ENCODE assay signal across 32 cellular contexts in the genomic region with DNA sequence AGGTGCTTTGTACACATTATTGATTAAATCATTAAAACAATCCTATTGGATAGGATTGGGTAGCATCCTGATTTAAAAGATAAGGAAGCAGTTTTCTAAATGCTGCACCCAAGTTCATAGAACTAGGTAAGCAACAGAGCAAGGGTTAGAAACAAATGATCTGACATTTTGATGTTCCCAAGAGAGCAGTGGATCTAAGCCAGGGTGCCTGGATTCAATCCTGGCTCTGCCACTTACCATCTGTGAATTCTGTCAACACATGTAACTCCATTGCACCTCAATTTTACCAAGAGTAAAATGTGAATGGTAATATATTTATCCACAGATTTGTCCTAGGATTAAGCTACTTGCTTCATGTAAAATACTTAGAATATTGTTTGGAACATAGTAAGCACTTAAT.
"Had no signal": no experiment of that assay in that cellular context is flagged by ENCODE, and none has a peak within 500 bp of the region (broad histone marks: within the 10 kb centered on the region; RNA-seq: fewer than 3 reads in every experiment).

No MANE protein-coding gene starts in this region.

- H3K4me3 ChIP-seq: adrenal gland, body of pancreas, colonic mucosa, esophagus squamous epithelium, gastroesophageal sphincter had no signal

- H3K36me3 Mint-ChIP-seq: activated naive CD8-positive, alpha-beta T cell treated with anti-CD3 and anti-CD28 coated beads for 36 hours had no signal

- ATAC-seq: activated CD4-positive, CD25-positive, alpha-beta regulatory T cell treated with anti-CD3 and anti-CD28 coated beads, Interleukin-2, amount 50 U/mL, for 24 hours; activated CD8-positive, alpha-beta T cell treated with anti-CD3 and anti-CD28 coated beads for 36 hours; activated naive CD8-positive, alpha-beta T cell treated with anti-CD3 and anti-CD28 coated beads, Interleukin-2, amount 50 U/mL, for 24 hours; activated T-cell treated with anti-CD3 and anti-CD28 coated beads, Interleukin-2, amount 50 U/mL, for 4 hours; activated T-helper 17 cell treated with anti-CD3 and anti-CD28 coated beads, Interleukin-2, amount 50 U/mL, for 72 hours; body of pancreas; gastroesophageal sphincter; T-helper 17 cell had no signal

- H3K27ac Mint-ChIP-seq: activated B cell treated with CpG ODN at 0.5 μM for 24 hours; activated CD8-positive, alpha-beta T cell treated with anti-CD3 and anti-CD28 coated beads for 36 hours; activated naive CD8-positive, alpha-beta T cell treated with anti-CD3 and anti-CD28 coated beads for 36 hours; activated naive CD8-positive, alpha-beta T cell treated with anti-CD3 and anti-CD28 coated beads, Interleukin-2, amount 50 U/mL, for 24 hours; activated T-helper 17 cell treated with anti-CD3 and anti-CD28 coated beads, Interleukin-2, amount 50 U/mL, for 72 hours; T-helper 17 cell; T-helper 2 cell treated with Interferon-gamma antibody and Interleukin-4, amounts not matched to agents 5 μg/mL and 100 μg/mL, for 36 hours had no signal

- H3K4me3 Mint-ChIP-seq: activated B cell treated with CpG ODN at 0.5 μM for 24 hours; activated CD8-positive, alpha-beta T cell treated with anti-CD3 and anti-CD28 coated beads for 36 hours; activated naive CD8-positive, alpha-beta T cell treated with anti-CD3 and anti-CD28 coated beads for 36 hours; activated naive CD8-positive, alpha-beta T cell treated with anti-CD3 and anti-CD28 coated beads, Interleukin-2, amount 50 U/mL, for 24 hours; activated T-cell treated with anti-CD3 and anti-CD28 coated beads, Interleukin-2, amount 50 U/mL, for 4 hours; activated T-helper 17 cell treated with anti-CD3 and anti-CD28 coated beads, Interleukin-2, amount 50 U/mL, for 72 hours; T-helper 17 cell; T-helper 2 cell treated with Interferon-gamma antibody and Interleukin-4, amounts not matched to agents 5 μg/mL and 100 μg/mL, for 36 hours had no signal

- H3K9me3 ChIP-seq: adrenal gland, body of pancreas, colonic mucosa, esophagus squamous epithelium, gastroesophageal sphincter had no signal

- H3K9me3 Mint-ChIP-seq: activated B cell treated with CpG ODN at 0.5 μM for 24 hours; activated CD8-positive, alpha-beta T cell treated with anti-CD3 and anti-CD28 coated beads for 36 hours; activated naive CD8-positive, alpha-beta T cell treated with anti-CD3 and anti-CD28 coated beads for 36 hours; activated naive CD8-positive, alpha-beta T cell treated with anti-CD3 and anti-CD28 coated beads, Interleukin-2, amount 50 U/mL, for 24 hours; activated T-cell treated with anti-CD3 and anti-CD28 coated beads, Interleukin-2, amount 50 U/mL, for 4 hours; T-helper 2 cell treated with Interferon-gamma antibody and Interleukin-4, amounts not matched to agents 5 μg/mL and 100 μg/mL, for 36 hours had no signal

- H3K27me3 ChIP-seq: adrenal gland, body of pancreas, colonic mucosa, esophagus squamous epithelium, gastroesophageal sphincter had no signal

- DNase-seq: activated B cell treated with CpG ODN at 0.5 μM for 24 hours; activated CD4-positive, alpha-beta T cell treated with anti-CD3 and anti-CD28 coated beads for 48 hours; activated CD4-positive, alpha-beta T cell treated with anti-CD3 and anti-CD28 coated beads, Interleukin-2, amount 50 U/mL, for 1 hour; activated CD4-positive, alpha-beta T cell treated with anti-CD3 and anti-CD28 coated beads, Interleukin-2, amount 50 U/mL, for 48 hours; activated CD8-positive, alpha-beta memory T cell treated with anti-CD3 and anti-CD28 coated beads for 24 hours; activated CD8-positive, alpha-beta T cell treated with anti-CD3 and anti-CD28 coated beads for 36 hours; activated effector memory CD4-positive, alpha-beta T cell treated with Interleukin-2 at 50 U/mL for 16 hours; activated gamma-delta T cell treated with Interleukin-2 at 50 U/mL for 16 hours; activated naive CD4-positive, alpha-beta T cell treated with anti-CD3 and anti-CD28 coated beads, Interleukin-2, amount 50 U/mL, for 16 hours; activated naive CD4-positive, alpha-beta T cell treated with Interleukin-2 at 50 U/mL for 16 hours; activated naive CD8-positive, alpha-beta T cell treated with anti-CD3 and anti-CD28 coated beads for 36 hours; activated naive CD8-positive, alpha-beta T cell treated with anti-CD3 and anti-CD28 coated beads, Interleukin-2, amount 50 U/mL, for 24 hours; activated T-cell treated with anti-CD3 and anti-CD28 coated beads, Interleukin-2, amount 50 U/mL, for 4 hours; adrenal gland; amygdala; aorta; body of pancreas; central memory CD4-positive, alpha-beta T cell; cerebellar nuclear complex; colonic mucosa; effector CD8-positive, alpha-beta T cell; esophagus squamous epithelium; foreskin melanocyte; T-helper 1 cell; T-helper 17 cell; T1000; WERI-Rb-1 had no signal

- H3K4me1 ChIP-seq: adrenal gland, body of pancreas, colonic mucosa, esophagus squamous epithelium, gastroesophageal sphincter had no signal

- H3K27ac ChIP-seq: adrenal gland, body of pancreas, colonic mucosa, epithelial cell of prostate, esophagus squamous epithelium, gastroesophageal sphincter, WERI-Rb-1 had no signal

- H3K27me3 Mint-ChIP-seq: activated CD8-positive, alpha-beta T cell treated with anti-CD3 and anti-CD28 coated beads for 36 hours; activated naive CD8-positive, alpha-beta T cell treated with anti-CD3 and anti-CD28 coated beads, Interleukin-2, amount 50 U/mL, for 24 hours; activated T-helper 17 cell treated with anti-CD3 and anti-CD28 coated beads, Interleukin-2, amount 50 U/mL, for 72 hours; T-helper 17 cell had no signal

- H3K4me1 Mint-ChIP-seq: activated B cell treated with CpG ODN at 0.5 μM for 24 hours; activated naive CD8-positive, alpha-beta T cell treated with anti-CD3 and anti-CD28 coated beads for 36 hours; activated naive CD8-positive, alpha-beta T cell treated with anti-CD3 and anti-CD28 coated beads, Interleukin-2, amount 50 U/mL, for 24 hours; activated T-helper 17 cell treated with anti-CD3 and anti-CD28 coated beads, Interleukin-2, amount 50 U/mL, for 72 hours; T-helper 17 cell had no signal

- H3K36me3 ChIP-seq: adrenal gland, colonic mucosa, esophagus squamous epithelium, gastroesophageal sphincter, WERI-Rb-1 had no signal
